Comparison of ENCODE assay signal across 32 cellular contexts in the genomic region with DNA sequence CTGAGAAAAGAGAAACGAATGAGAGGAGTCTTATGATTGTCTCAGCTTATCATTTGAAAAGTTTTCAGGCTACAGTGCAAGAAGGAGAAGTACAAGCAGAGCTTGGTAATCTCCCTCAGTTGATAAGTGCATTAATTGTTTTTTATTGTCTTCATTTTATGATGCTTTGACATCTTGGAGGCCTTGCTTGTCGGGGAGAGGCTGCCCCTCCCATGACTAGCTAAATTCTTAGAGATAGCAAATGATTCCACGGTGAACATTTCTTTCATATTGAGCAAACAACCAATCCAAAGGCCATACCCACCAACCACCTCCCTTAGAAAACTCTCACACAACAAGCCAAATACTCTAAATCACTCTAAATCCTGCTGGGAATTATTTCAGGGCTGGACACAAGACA. TPM values are rescaled to one million over a fixed set of nuclear protein-coding genes. Genes with fewer than 3 reads are reported as not detected.
"Had no signal": no experiment of that assay in that cellular context is flagged by ENCODE, and none has a peak within 500 bp of the region (broad histone marks: within the 10 kb centered on the region; RNA-seq: fewer than 3 reads in every experiment).

No MANE protein-coding gene starts in this region.

- H3K36me3 Mint-ChIP-seq: natural killer cell had no signal

- H3K27ac ChIP-seq: neural progenitor cell, ovary, parathyroid adenoma, psoas muscle, right lobe of liver, sigmoid colon, spleen, suprapubic skin, tibial artery, transverse colon, upper lobe of right lung, uterus had no signal

- ATAC-seq: natural killer cell; psoas muscle; right cardiac atrium; right lobe of liver; stimulated activated memory B cell treated with anti-CD40 and anti-IgM and Interleukin-4, amounts not matched to agents 10 μg/mL and 1 μg/mL and 100 μg/mL, for 72 hours; stimulated activated naive CD8-positive, alpha-beta T cell treated with anti-CD3 and anti-CD28 coated beads, Interleukin-15, amount 100 ng/mL, for 72 hours; stimulated activated naive CD8-positive, alpha-beta T cell treated with anti-CD3 and anti-CD28 coated beads, Interleukin-15, Interleukin-2, amounts not matched to agents 100 U/mL and 50 U/mL, for 24 hours; upper lobe of right lung had no signal

- H3K4me3 ChIP-seq: neural progenitor cell, ovary, psoas muscle, right lobe of liver, sigmoid colon, smooth muscle cell, spleen, suprapubic skin, testis, tibial artery, transverse colon, upper lobe of right lung, uterus had no signal

- H3K27me3 Mint-ChIP-seq: progenitor cell of endocrine pancreas; stimulated activated memory B cell treated with anti-CD40 and anti-IgM and Interleukin-4, amounts not matched to agents 10 μg/mL and 1 μg/mL and 100 μg/mL, for 72 hours; stimulated activated naive CD8-positive, alpha-beta T cell treated with anti-CD3 and anti-CD28 coated beads, Interleukin-15, amount 100 ng/mL, for 72 hours; type B pancreatic cell had no signal

- H3K27me3 ChIP-seq: neural progenitor cell, ovary, right lobe of liver, sigmoid colon, spleen, suprapubic skin, testis, tibial artery, transverse colon, upper lobe of right lung, uterus had no signal

- DNase-seq: natural killer cell; occipital lobe; ovary; posterior cingulate gyrus; psoas muscle; right cardiac atrium; right lobe of liver; sigmoid colon; spleen; stimulated activated CD4-positive, alpha-beta T cell treated with anti-CD3 and anti-CD28 coated beads, Interleukin-12 subunit alpha, Interleukin-12 subunit beta, amount 100 ng/mL, for 4 hours; stimulated activated CD4-positive, alpha-beta T cell treated with anti-CD3 and anti-CD28 coated beads, Interleukin-1b, Interleukin-23, amount 100 ng/mL, for 48 hours; stimulated activated CD4-positive, alpha-beta T cell treated with anti-CD3 and anti-CD28 coated beads, Interleukin-4, amount 100 ng/mL, for 1 hour; stimulated activated CD4-positive, alpha-beta T cell treated with anti-CD3 and anti-CD28 coated beads, Interleukin-4, amount 100 ng/mL, for 4 hours; stimulated activated CD8-positive, alpha-beta memory T cell treated with anti-CD3 and anti-CD28 coated beads, Interleukin-4, amount 100 ng/mL, for 48 hours; stimulated activated naive CD4-positive, alpha-beta T cell; stimulated activated naive CD8-positive, alpha-beta T cell treated with anti-CD3 and anti-CD28 coated beads, Interleukin-15, amount 100 ng/mL, for 72 hours; stimulated activated naive CD8-positive, alpha-beta T cell treated with anti-CD3 and anti-CD28 coated beads, Interleukin-15, Interleukin-2, amounts not matched to agents 100 U/mL and 50 U/mL, for 24 hours; substantia nigra; testis; tibial artery; transverse colon; upper lobe of right lung; uterus had no signal

- H3K4me1 ChIP-seq: parathyroid adenoma, psoas muscle, right lobe of liver, sigmoid colon, spleen, suprapubic skin, testis, upper lobe of right lung, uterus had no signal

- H3K9ac ChIP-seq: neural progenitor cell, parathyroid adenoma had no signal

- H3K27ac Mint-ChIP-seq: natural killer cell; nephron; neural progenitor cell; progenitor cell of endocrine pancreas; stimulated activated memory B cell treated with anti-CD40 and anti-IgM and Interleukin-4, amounts not matched to agents 10 μg/mL and 1 μg/mL and 100 μg/mL, for 72 hours; stimulated activated naive CD8-positive, alpha-beta T cell treated with anti-CD3 and anti-CD28 coated beads, Interleukin-15, amount 100 ng/mL, for 72 hours had no signal

- H3K9me3 ChIP-seq: ovary, psoas muscle, right lobe of liver, sigmoid colon, spleen, suprapubic skin, testis, tibial artery, transverse colon, upper lobe of right lung, uterus had no signal

- H3K4me1 Mint-ChIP-seq: nephron; stimulated activated naive CD8-positive, alpha-beta T cell treated with anti-CD3 and anti-CD28 coated beads, Interleukin-15, amount 100 ng/mL, for 72 hours had no signal

- H3K9me3 Mint-ChIP-seq: natural killer cell; stimulated activated memory B cell treated with anti-CD40 and anti-IgM and Interleukin-4, amounts not matched to agents 10 μg/mL and 1 μg/mL and 100 μg/mL, for 72 hours; stimulated activated naive CD8-positive, alpha-beta T cell treated with anti-CD3 and anti-CD28 coated beads, Interleukin-15, amount 100 ng/mL, for 72 hours; type B pancreatic cell had no signal

- H3K4me3 Mint-ChIP-seq: natural killer cell; nephron; neural progenitor cell; stimulated activated memory B cell treated with anti-CD40 and anti-IgM and Interleukin-4, amounts not matched to agents 10 μg/mL and 1 μg/mL and 100 μg/mL, for 72 hours; stimulated activated naive CD8-positive, alpha-beta T cell treated with anti-CD3 and anti-CD28 coated beads, Interleukin-15, amount 100 ng/mL, for 72 hours; type B pancreatic cell had no signal

- H3K36me3 ChIP-seq: neural progenitor cell, ovary, right lobe of liver, sigmoid colon, suprapubic skin, tibial artery, upper lobe of right lung, uterus had no signal

RNA-seq across cellular contexts. Expression of a gene that starts 39.8 kb away (rescaled TPM):
- total RNA-seq: osteoblast had no signal
- polyA plus RNA-seq: smooth muscle cell had no signal
